In the genomic region with DNA sequence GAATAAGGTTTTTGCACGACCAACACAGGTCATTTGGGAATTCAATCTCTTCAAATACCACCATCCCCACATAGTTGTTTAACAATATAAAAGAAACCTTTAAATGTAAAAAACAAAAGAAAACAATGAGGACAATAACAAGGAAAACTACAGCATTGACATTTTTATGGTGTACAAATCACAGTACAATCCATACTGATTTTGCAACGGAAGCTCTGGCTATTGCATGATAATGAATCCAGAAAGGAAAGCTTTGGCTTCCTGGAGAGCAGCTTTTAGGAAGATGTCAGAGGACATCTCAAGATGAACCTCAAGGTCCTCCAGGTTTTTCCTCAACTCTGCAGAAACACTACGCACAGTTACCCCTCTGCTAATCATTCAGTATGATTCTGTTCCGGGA, we compare ENCODE assay signal across 19 cellular contexts.
"Had no signal": no experiment of that assay in that cellular context is flagged by ENCODE, and none has a peak within 500 bp of the region (broad histone marks: within the 10 kb centered on the region; RNA-seq: fewer than 3 reads in every experiment).

No MANE protein-coding gene starts in this region.

- H3K4me3 ChIP-seq: body of pancreas, left lung, ovary, spleen had no signal

- DNase-seq: activated B cell treated with CpG ODN at 0.5 μM for 24 hours; activated CD4-positive, alpha-beta T cell treated with anti-CD3 and anti-CD28 coated beads, Interleukin-2, amount 10 ng/mL, durations not matched to agents 7 days and 5 days; activated naive CD4-positive, alpha-beta T cell treated with anti-CD3 and anti-CD28 coated beads, Interleukin-2, amount 10 ng/mL, durations not matched to agents 7 days and 5 days; body of pancreas; central memory CD4-positive, alpha-beta T cell; endodermal cell; foreskin fibroblast; head of caudate nucleus; islet precursor cell; left lung; nephron progenitor cell; ovary; spleen; stimulated activated CD4-positive, alpha-beta T cell treated with anti-CD3 and anti-CD28 coated beads, Interleukin-2, amount 100 ng/mL, for 24 hours; stimulated activated naive CD4-positive, alpha-beta T cell had no signal

- ATAC-seq: body of pancreas, left lung, SK-N-SH treated with all-trans-retinoic acid at 6 μM for 48 hours had no signal

- H3K9me3 Mint-ChIP-seq: activated B cell treated with CpG ODN at 0.5 μM for 24 hours; activated CD4-positive, alpha-beta T cell treated with anti-CD3 and anti-CD28 coated beads, Interleukin-2, amount 10 ng/mL, durations not matched to agents 7 days and 5 days; activated naive CD4-positive, alpha-beta T cell treated with anti-CD3 and anti-CD28 coated beads, Interleukin-2, amount 10 ng/mL, durations not matched to agents 7 days and 5 days; activated T-helper 2 cell treated with anti-CD3 and anti-CD28 coated beads, Interferon-gamma antibody, Interleukin-2, Interleukin-4, amounts not matched to agents 10 μg/mL and 5 μg/mL and 100 μg/mL, durations not matched to agents 14 hours and 24 hours and 36 hours; dendritic cell treated with granulocyte-macrophage colony-stimulating factor and Interleukin-4, amounts not matched to agents 40 ng/mL and 50 ng/mL, for 4 days; endodermal cell; memory B cell; nephron progenitor cell had no signal

- H3K9me3 ChIP-seq: body of pancreas, left lung, ovary, spleen had no signal

- H3K4me1 Mint-ChIP-seq: activated B cell treated with CpG ODN at 0.5 μM for 24 hours; activated CD4-positive, alpha-beta T cell treated with anti-CD3 and anti-CD28 coated beads, Interleukin-2, amount 10 ng/mL, durations not matched to agents 7 days and 5 days; activated naive CD4-positive, alpha-beta T cell treated with anti-CD3 and anti-CD28 coated beads, Interleukin-2, amount 10 ng/mL, durations not matched to agents 7 days and 5 days; endodermal cell had no signal

- H3K27ac Mint-ChIP-seq: activated B cell treated with CpG ODN at 0.5 μM for 24 hours; activated CD4-positive, alpha-beta T cell treated with anti-CD3 and anti-CD28 coated beads, Interleukin-2, amount 10 ng/mL, durations not matched to agents 7 days and 5 days; activated naive CD4-positive, alpha-beta T cell treated with anti-CD3 and anti-CD28 coated beads, Interleukin-2, amount 10 ng/mL, durations not matched to agents 7 days and 5 days; activated T-helper 2 cell treated with anti-CD3 and anti-CD28 coated beads, Interferon-gamma antibody, Interleukin-2, Interleukin-4, amounts not matched to agents 10 μg/mL and 5 μg/mL and 100 μg/mL, durations not matched to agents 14 hours and 24 hours and 36 hours; dendritic cell treated with granulocyte-macrophage colony-stimulating factor and Interleukin-4, amounts not matched to agents 40 ng/mL and 50 ng/mL, for 4 days; endodermal cell; memory B cell; nephron progenitor cell had no signal

- H3K27me3 ChIP-seq: body of pancreas, left lung, ovary, spleen had no signal

- H3K27ac ChIP-seq: body of pancreas, left lung had no signal

- H3K4me3 Mint-ChIP-seq: activated B cell treated with CpG ODN at 0.5 μM for 24 hours; activated CD4-positive, alpha-beta T cell treated with anti-CD3 and anti-CD28 coated beads, Interleukin-2, amount 10 ng/mL, durations not matched to agents 7 days and 5 days; activated naive CD4-positive, alpha-beta T cell treated with anti-CD3 and anti-CD28 coated beads, Interleukin-2, amount 10 ng/mL, durations not matched to agents 7 days and 5 days; dendritic cell treated with granulocyte-macrophage colony-stimulating factor and Interleukin-4, amounts not matched to agents 40 ng/mL and 50 ng/mL, for 4 days; endodermal cell; memory B cell; nephron progenitor cell had no signal

- H3K36me3 ChIP-seq: left lung, ovary, spleen had no signal

- H3K27me3 Mint-ChIP-seq: dendritic cell treated with granulocyte-macrophage colony-stimulating factor and Interleukin-4, amounts not matched to agents 40 ng/mL and 50 ng/mL, for 4 days had no signal

- H3K36me3 Mint-ChIP-seq: activated naive CD4-positive, alpha-beta T cell treated with anti-CD3 and anti-CD28 coated beads, Interleukin-2, amount 10 ng/mL, durations not matched to agents 7 days and 5 days; memory B cell had no signal
